ENCODE assay signal across 8 cellular contexts in the genomic region with DNA sequence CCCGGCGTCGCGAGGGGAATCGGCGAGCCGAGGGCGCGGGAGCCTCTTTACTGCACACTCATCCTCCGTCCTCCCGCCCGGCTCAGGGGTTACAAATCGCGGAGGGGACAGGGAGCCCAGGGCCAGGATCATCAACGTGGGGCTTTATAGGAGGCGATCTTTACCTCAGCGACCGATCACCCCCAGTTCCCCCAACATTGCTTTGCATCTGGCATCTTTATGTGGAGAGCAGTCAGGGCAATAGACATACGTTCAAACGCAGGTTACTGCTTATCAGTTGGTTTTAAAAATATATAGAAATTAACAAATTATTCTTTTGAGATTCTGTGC. TPM values are rescaled to one million over a fixed set of nuclear protein-coding genes. Genes with fewer than 3 reads are reported as not detected.
A peak's percentile ranks its signal among the peaks of the same experiment; 100 is the strongest.
DNase-seq lines count a peak whose midpoint lies in the region; ATAC-seq and TF ChIP-seq lines count a peak whose summit lies in the region.

No MANE protein-coding gene starts in this region.

- ATAC-seq in GM18873 (IDR thresholded peaks at IDR 0.05; ENCODE audit: low FRiP score, unreplicated experiment) = peak; percentile 11
- ATAC-seq in HG03558 (IDR thresholded peaks at IDR 0.05; ENCODE audit: extremely low read depth, unreplicated experiment) = peak; percentile 2
- ATAC-seq in activated CD8-positive, alpha-beta T cell treated with anti-CD3 and anti-CD28 coated beads, Interleukin-2, amount 10 ng/mL, durations not matched to agents 7 days and 5 days = no peak

- no peak for TF ChIP-seq CTCF in AG04450 (IDR thresholded peaks at IDR 0.05; ENCODE audit: low read depth, low read length)

- H3K27ac ChIP-seq in AG04450 (ENCODE audit: low read depth, low read length) (no peak overlapping the region), iPS-20b (ENCODE audit: low read length) (peak overlapping the region; percentile 91), substantia nigra (ENCODE audit: low read depth, low read length, poor library complexity, severe bottlenecking) (peak overlapping the region; percentile 77)

- DNase-seq in AG04450 (ENCODE audit: low read depth, low spot score) = no peak
- no peak for DNase-seq in activated CD8-positive, alpha-beta T cell treated with anti-CD3 and anti-CD28 coated beads, Interleukin-2, amount 10 ng/mL, durations not matched to agents 7 days and 5 days
- DNase-seq in substantia nigra (lab: John Stamatoyannopoulos, UW) = peak in 6 of 49 donors; percentile 7 to 46 (median 44)
- no peak for DNase-seq in superior temporal gyrus (ENCODE audit: extremely low spot score)
- no peak for DNase-seq in NCI-H82 (lab: John Stamatoyannopoulos, UW)

- H3K27ac Mint-ChIP-seq in activated CD8-positive, alpha-beta T cell treated with anti-CD3 and anti-CD28 coated beads, Interleukin-2, amount 10 ng/mL, durations not matched to agents 7 days and 5 days = peak overlapping the region; percentile 96

- H3K27me3 Mint-ChIP-seq in activated CD8-positive, alpha-beta T cell treated with anti-CD3 and anti-CD28 coated beads, Interleukin-2, amount 10 ng/mL, durations not matched to agents 7 days and 5 days (ENCODE audit: low read depth) = no peaks in the 10 kb centered on the region

- POLR2A ChIA-PET in AG04450 (lab: Yijun Ruan, JAX) = interaction anchor here (1.4 kb wide), 1 partner anchor 71 kb away, joined by 6 read pairs; a partner anchor contains a TSS
- POLR2A ChIA-PET in activated CD8-positive, alpha-beta T cell treated with anti-CD3 and anti-CD28 coated beads, Interleukin-2, amount 10 ng/mL, durations not matched to agents 7 days and 5 days (lab: Charles Lee) = interaction anchor here (1.5 to 1.6 kb wide), 2 partner anchors 8 to 71 kb away, joined by 5 to 9 read pairs; a partner anchor contains a TSS

- H3K9me3 Mint-ChIP-seq in activated CD8-positive, alpha-beta T cell treated with anti-CD3 and anti-CD28 coated beads, Interleukin-2, amount 10 ng/mL, durations not matched to agents 7 days and 5 days (ENCODE audit: insufficient read depth) = no peaks in the 10 kb centered on the region

- H3K36me3 ChIP-seq in iPS-20b (ENCODE audit: insufficient read depth, low read depth, low read length) = no peaks in the 10 kb centered on the region

- H3K9me3 ChIP-seq in AG04450 (ENCODE audit: control insufficient read depth, insufficient read depth, low read length) = no peaks in the 10 kb centered on the region; the same call in 1 of the 2 replicates
- H3K9me3 ChIP-seq in iPS-20b (ENCODE audit: insufficient read depth, low read depth, low read length) = no peaks in the 10 kb centered on the region

- peaks cover 10% of the 10 kb centered on the region; the same call in 1 of the 2 replicates for H3K4me1 ChIP-seq in iPS-20b (ENCODE audit: insufficient read depth, low read length)

- peak overlapping the region; percentile 93; the same call in 1 of the 2 replicates for H3K9ac ChIP-seq in iPS-20b (ENCODE audit: low read depth, low read length)

- H3K36me3 Mint-ChIP-seq in activated CD8-positive, alpha-beta T cell treated with anti-CD3 and anti-CD28 coated beads, Interleukin-2, amount 10 ng/mL, durations not matched to agents 7 days and 5 days (ENCODE audit: low read depth) = peaks cover 11% of the 10 kb centered on the region

- H3K27me3 ChIP-seq in AG04450 (ENCODE audit: control insufficient read depth, insufficient read depth, low read length) (no peaks in the 10 kb centered on the region), iPS-20b (ENCODE audit: insufficient read depth, low read length) (peaks cover 47% of the 10 kb centered on the region)

- peak overlapping the region; percentile 98 for H3K4me3 Mint-ChIP-seq in activated CD8-positive, alpha-beta T cell treated with anti-CD3 and anti-CD28 coated beads, Interleukin-2, amount 10 ng/mL, durations not matched to agents 7 days and 5 days

- H3K4me1 Mint-ChIP-seq in activated CD8-positive, alpha-beta T cell treated with anti-CD3 and anti-CD28 coated beads, Interleukin-2, amount 10 ng/mL, durations not matched to agents 7 days and 5 days (ENCODE audit: low read depth) = peaks cover 36% of the 10 kb centered on the region

- CTCF ChIA-PET in AG04450 (lab: Charles Lee) = interaction anchor here (1.2 to 1.5 kb wide), 5 partner anchors 13 to 18 kb away, joined by 3 to 8 read pairs (median 6); no protein-coding TSS in a partner anchor
- CTCF ChIA-PET in activated CD8-positive, alpha-beta T cell treated with anti-CD3 and anti-CD28 coated beads, Interleukin-2, amount 10 ng/mL, durations not matched to agents 7 days and 5 days (lab: Charles Lee) = interaction anchor here (1.4 to 1.6 kb wide), 4 partner anchors 8 to 131 kb away, joined by 3 to 10 read pairs (median 6); no protein-coding TSS in a partner anchor

- H3K4me3 ChIP-seq in AG04450 (ENCODE audit: low read depth, low read length) (peak overlapping the region; percentile 96), iPS-20b (ENCODE audit: low read length) (peak overlapping the region; percentile 93)

RNA-seq across cellular contexts. Expression of a gene that starts 0.6 kb away (rescaled TPM):
- polyA plus RNA-seq in AG04450 (2011; rRNA removed) = 26.7 and 34.4 TPM in 2 replicates
- polyA minus RNA-seq in AG04450 (2011; rRNA and poly(A)+ RNA removed) = 16.6 and 24.6 TPM in 2 replicates
- total RNA-seq in activated CD8-positive, alpha-beta T cell treated with anti-CD3 and anti-CD28 coated beads, Interleukin-2, amount 10 ng/mL, durations not matched to agents 7 days and 5 days = 10 to 100 TPM; 14.6 to 17.6 TPM
